In genomic region chr1:167718926-167719691, GRCh38 we compare ENCODE assay signal across 20 cellular contexts. TPM values are rescaled to one million over a fixed set of nuclear protein-coding genes. Genes with fewer than 3 reads are reported as not detected.
DNase-seq lines count a peak whose midpoint lies in the region; ATAC-seq and TF ChIP-seq lines count a peak whose summit lies in the region.
"Had no signal": no experiment of that assay in that cellular context is flagged by ENCODE, and none has a peak within 500 bp of the region (broad histone marks: within the 10 kb centered on the region; RNA-seq: fewer than 3 reads in every experiment).

No MANE protein-coding gene starts in this region.

- POLR2A ChIA-PET in OCI-LY7 (lab: Charles Lee), result interaction anchor here (0.5 to 0.6 kb wide), 2 partner anchors 176 to 180 kb away, joined by 3 read pairs; no protein-coding TSS in a partner anchor

- TF ChIP-seq CTCF in OCI-LY7 (conservative IDR thresholded peaks at IDR 0.05; ENCODE audit: low read length) (no peak), thyroid gland (IDR thresholded peaks at IDR 0.05) (no peak)

- CTCF ChIA-PET in OCI-LY7 (lab: Charles Lee; ENCODE audit: unreplicated experiment), result no interaction called here

- no peak overlapping the region for H3K4me3 Mint-ChIP-seq in stimulated activated naive CD8-positive, alpha-beta T cell treated with anti-CD3 and anti-CD28 coated beads, Interleukin-15, Interleukin-2, amounts not matched to agents 100 ng/mL and 50 ng/mL, for 24 hours
- H3K4me3 Mint-ChIP-seq in memory B cell, result peak overlapping the region; percentile 31
- H3K4me3 Mint-ChIP-seq in effector memory CD8-positive, alpha-beta T cell, result no peak overlapping the region
- H3K4me3 Mint-ChIP-seq: activated naive CD4-positive, alpha-beta T cell treated with anti-CD3 and anti-CD28 coated beads, Interleukin-2, amount 50 U/mL, for 24 hours; central memory CD8-positive, alpha-beta T cell had no signal

- H3K27me3 Mint-ChIP-seq in stimulated activated naive CD8-positive, alpha-beta T cell treated with anti-CD3 and anti-CD28 coated beads, Interleukin-15, Interleukin-2, amounts not matched to agents 100 ng/mL and 50 ng/mL, for 24 hours, result no peaks in the 10 kb centered on the region
- H3K27me3 Mint-ChIP-seq in memory B cell, result no peaks in the 10 kb centered on the region
- H3K27me3 Mint-ChIP-seq in effector memory CD8-positive, alpha-beta T cell, result peaks cover 5 to 9% of the 10 kb centered on the region in 2 donors

- intact Hi-C loops in OCI-LY7 (cut with micrococcal nuclease; ENCODE audit: unreplicated experiment), result loop anchor here (5.0 kb wide), 2 partner anchors 363 to 392 kb away; no protein-coding TSS in a partner anchor
- intact Hi-C loops in thyroid gland (cut with DNase I), result no loop called here

- peak overlapping the region; percentile 93 for H3K4me2 ChIP-seq in OCI-LY7 (ENCODE audit: low read length)

- H3K27ac ChIP-seq in OCI-LY7 (ENCODE audit: low read depth, low read length, poor library complexity, severe bottlenecking), result peak overlapping the region; percentile 78
- no peak overlapping the region for H3K27ac ChIP-seq in thyroid gland
- H3K27ac ChIP-seq: gastrocnemius medialis, tibial artery had no signal

- H3K9me3 ChIP-seq in OCI-LY7 (ENCODE audit: low read length) (no peaks in the 10 kb centered on the region), thyroid gland (no peaks in the 10 kb centered on the region)
- H3K9me3 ChIP-seq: BE2C, gastrocnemius medialis, mucosa of descending colon, Peyer's patch, tibial artery had no signal

- no peaks in the 10 kb centered on the region for H3K9me2 ChIP-seq in OCI-LY7 (ENCODE audit: insufficient read depth, low read length)

- H3K4me1 Mint-ChIP-seq in stimulated activated naive CD8-positive, alpha-beta T cell treated with anti-CD3 and anti-CD28 coated beads, Interleukin-15, Interleukin-2, amounts not matched to agents 100 ng/mL and 50 ng/mL, for 24 hours (ENCODE audit: low read depth), result peaks cover 67% of the 10 kb centered on the region
- H3K4me1 Mint-ChIP-seq in memory B cell, result peaks cover 37% of the 10 kb centered on the region
- peaks cover 22 to 30% of the 10 kb centered on the region in 2 donors for H3K4me1 Mint-ChIP-seq in effector memory CD8-positive, alpha-beta T cell (ENCODE audit: low read depth in 2 of 2)

- TF ChIP-seq POLR2A in thyroid gland (IDR thresholded peaks at IDR 0.05), result no peak

- no TSS peak for BruUV-seq in OCI-LY7 (replicated peaks; lab: Mats Ljungman, UMichigan)

- H3K4me1 ChIP-seq in OCI-LY7 (ENCODE audit: insufficient read depth, low read length, poor library complexity, severe bottlenecking), result peaks cover 61% of the 10 kb centered on the region
- peaks cover 9 to 14% of the 10 kb centered on the region in 2 donors for H3K4me1 ChIP-seq in thyroid gland

- H3K36me3 Mint-ChIP-seq in stimulated activated naive CD8-positive, alpha-beta T cell treated with anti-CD3 and anti-CD28 coated beads, Interleukin-15, Interleukin-2, amounts not matched to agents 100 ng/mL and 50 ng/mL, for 24 hours (ENCODE audit: low read depth), result peaks cover 8% of the 10 kb centered on the region
- peaks cover 5% of the 10 kb centered on the region for H3K36me3 Mint-ChIP-seq in memory B cell
- peaks cover 31% of the 10 kb centered on the region for H3K36me3 Mint-ChIP-seq in effector memory CD8-positive, alpha-beta T cell (ENCODE audit: insufficient read depth)
- H3K36me3 Mint-ChIP-seq: activated naive CD4-positive, alpha-beta T cell treated with anti-CD3 and anti-CD28 coated beads, Interleukin-2, amount 50 U/mL, for 24 hours had no signal

- 66 to 69% methylated on average over 7 of the region's 7 CpGs for WGBS in thyroid gland, 2 donors

- peak overlapping the region; percentile 56 for H3K4me3 ChIP-seq in OCI-LY7 (ENCODE audit: low read depth, low read length, poor library complexity, severe bottlenecking)
- no peak overlapping the region for H3K4me3 ChIP-seq in thyroid gland (replicated peaks in 1 of 3)
- H3K4me3 ChIP-seq: gastrocnemius medialis, K562, mucosa of descending colon, Peyer's patch, tibial artery had no signal

- H3K27ac Mint-ChIP-seq in stimulated activated naive CD8-positive, alpha-beta T cell treated with anti-CD3 and anti-CD28 coated beads, Interleukin-15, Interleukin-2, amounts not matched to agents 100 ng/mL and 50 ng/mL, for 24 hours, result peak overlapping the region; percentile 51
- H3K27ac Mint-ChIP-seq in memory B cell, result peak overlapping the region; percentile 86
- H3K27ac Mint-ChIP-seq in effector memory CD8-positive, alpha-beta T cell, result peak overlapping the region in 1 of 2 donors; percentile 8
- H3K27ac Mint-ChIP-seq: activated naive CD4-positive, alpha-beta T cell treated with anti-CD3 and anti-CD28 coated beads, Interleukin-2, amount 50 U/mL, for 24 hours had no signal

- peaks cover 13% of the 10 kb centered on the region; the same call in 1 of the 2 replicates for H4K20me1 ChIP-seq in OCI-LY7 (ENCODE audit: insufficient read depth, low read length)

- no peak for DNase-seq in stimulated activated naive CD8-positive, alpha-beta T cell treated with anti-CD3 and anti-CD28 coated beads, Interleukin-15, Interleukin-2, amounts not matched to agents 100 U/mL and 50 U/mL, for 24 hours
- DNase-seq in OCI-LY7 (ENCODE audit: low spot score), result no peak
- no peak for DNase-seq in memory B cell (ENCODE audit: low spot score in 2 of 2)
- DNase-seq in NCI-H2196 treated with DMSO at 0.1 percent for 48 hours (lab: John Stamatoyannopoulos, UW; ENCODE audit: unreplicated experiment), result no peak
- no peak for DNase-seq in thyroid gland
- DNase-seq in NCI-H748 (lab: John Stamatoyannopoulos, UW; ENCODE audit: unreplicated experiment), result no peak
- no peak for DNase-seq in effector memory CD8-positive, alpha-beta T cell
- DNase-seq: activated CD4-positive, alpha-beta T cell treated with anti-CD3 and anti-CD28 coated beads, Interleukin-2, amount 50 U/mL, for 4 hours; BE2C; DND-41; gastrocnemius medialis; mucosa of descending colon; NCI-H1417; stimulated activated CD4-positive, alpha-beta T cell treated with anti-CD3 and anti-CD28 coated beads, Interleukin-12 subunit alpha, Interleukin-12 subunit beta, amount 100 ng/mL, for 4 hours; tibial artery had no signal

- no peak for ATAC-seq in stimulated activated naive CD8-positive, alpha-beta T cell treated with anti-CD3 and anti-CD28 coated beads, Interleukin-15, Interleukin-2, amounts not matched to agents 100 U/mL and 50 U/mL, for 24 hours
- ATAC-seq in memory B cell (ENCODE audit: low read depth), result no peak
- no peak for ATAC-seq in effector memory CD8-positive, alpha-beta T cell (replicated peaks)
- ATAC-seq: gastrocnemius medialis, K562, mucosa of descending colon had no signal

- H3K36me3 ChIP-seq in OCI-LY7 (ENCODE audit: insufficient read depth, low read length) (no peaks in the 10 kb centered on the region), thyroid gland (no peaks in the 10 kb centered on the region)
- H3K36me3 ChIP-seq: BE2C, gastrocnemius medialis, Peyer's patch, tibial artery had no signal

- H2AFZ ChIP-seq in OCI-LY7 (ENCODE audit: low read length), result peak overlapping the region; percentile 95

- H3K9me3 Mint-ChIP-seq in stimulated activated naive CD8-positive, alpha-beta T cell treated with anti-CD3 and anti-CD28 coated beads, Interleukin-15, Interleukin-2, amounts not matched to agents 100 ng/mL and 50 ng/mL, for 24 hours, result no peaks in the 10 kb centered on the region
- peaks cover 3% of the 10 kb centered on the region for H3K9me3 Mint-ChIP-seq in memory B cell
- H3K9me3 Mint-ChIP-seq in effector memory CD8-positive, alpha-beta T cell, result peaks cover 0 to 4% of the 10 kb centered on the region in 2 donors
- H3K9me3 Mint-ChIP-seq: activated naive CD4-positive, alpha-beta T cell treated with anti-CD3 and anti-CD28 coated beads, Interleukin-2, amount 50 U/mL, for 24 hours had no signal

- H3K27me3 ChIP-seq in thyroid gland, result no peaks in the 10 kb centered on the region
- H3K27me3 ChIP-seq: BE2C, gastrocnemius medialis, Peyer's patch, tibial artery had no signal

- peaks cover 21% of the 10 kb centered on the region; the same call in 1 of the 2 replicates for H3K79me2 ChIP-seq in OCI-LY7 (ENCODE audit: insufficient read depth, low read depth, low read length)

RNA-seq across cellular contexts. Expression of gene MPZL1, which starts 2.7 kb away (rescaled TPM):
- total RNA-seq in OCI-LY7 (2014; rRNA removed; shearing (Covaris generic)), result 36.2 and 48.9 TPM in 2 replicates
- total RNA-seq in OCI-LY7 (2022), result 54.8 and 61.9 TPM in 2 replicates
- total RNA-seq in thyroid gland, result 10 to 100 TPM; 52.6 to 90.2 (median 61.8) TPM
